In genomic region chr9:71741841-71742648, GRCh38 we compare ENCODE assay signal across 1 cellular context.
TF ChIP-seq lines count a peak whose summit lies in the region.

No MANE protein-coding gene starts in this region.

TF ChIP-seq in HepG2, 621 proteins besides CTCF, POLR2A, EP300 and RAD21 (continued from another document and continues in another):
- peak; percentile 85 for TF ChIP-seq DPF2 (CRISPR knock-in tag; IDR thresholded peaks at IDR 0.05; ENCODE audit: borderline replicate concordance, low read depth)
- no peak; the same call in 1 of the 2 replicates for TF ChIP-seq ETV5 (CRISPR knock-in tag; IDR thresholded peaks at IDR 0.05; ENCODE audit: borderline replicate concordance)
- TF ChIP-seq, protein P1, sequence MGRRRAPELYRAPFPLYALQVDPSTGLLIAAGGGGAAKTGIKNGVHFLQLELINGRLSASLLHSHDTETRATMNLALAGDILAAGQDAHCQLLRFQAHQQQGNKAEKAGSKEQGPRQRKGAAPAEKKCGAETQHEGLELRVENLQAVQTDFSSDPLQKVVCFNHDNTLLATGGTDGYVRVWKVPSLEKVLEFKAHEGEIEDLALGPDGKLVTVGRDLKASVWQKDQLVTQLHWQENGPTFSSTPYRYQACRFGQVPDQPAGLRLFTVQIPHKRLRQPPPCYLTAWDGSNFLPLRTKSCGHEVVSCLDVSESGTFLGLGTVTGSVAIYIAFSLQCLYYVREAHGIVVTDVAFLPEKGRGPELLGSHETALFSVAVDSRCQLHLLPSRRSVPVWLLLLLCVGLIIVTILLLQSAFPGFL (CRISPR knock-in tag; IDR thresholded peaks at IDR 0.05), result no peak
- no peak for TF ChIP-seq NR1H2 (CRISPR knock-in tag; IDR thresholded peaks at IDR 0.05; ENCODE audit: borderline replicate concordance, low read depth)
- TF ChIP-seq ZSCAN30 (CRISPR knock-in tag; IDR thresholded peaks at IDR 0.05), result no peak
- no peak for TF ChIP-seq LCORL (IDR thresholded peaks at IDR 0.05)
- peak; percentile 71 for TF ChIP-seq LCORL (CRISPR knock-in tag; IDR thresholded peaks at IDR 0.05)
- TF ChIP-seq CAMTA2 (CRISPR knock-in tag; IDR thresholded peaks at IDR 0.05; ENCODE audit: borderline replicate concordance), result no peak
- no peak for TF ChIP-seq ZFP36 (IDR thresholded peaks at IDR 0.05; ENCODE audit: borderline replicate concordance, low read depth, low read length, partially characterized antibody)
- TF ChIP-seq SIX1 (CRISPR knock-in tag; IDR thresholded peaks at IDR 0.05; ENCODE audit: borderline replicate concordance), result no peak
- TF ChIP-seq, protein P2, sequence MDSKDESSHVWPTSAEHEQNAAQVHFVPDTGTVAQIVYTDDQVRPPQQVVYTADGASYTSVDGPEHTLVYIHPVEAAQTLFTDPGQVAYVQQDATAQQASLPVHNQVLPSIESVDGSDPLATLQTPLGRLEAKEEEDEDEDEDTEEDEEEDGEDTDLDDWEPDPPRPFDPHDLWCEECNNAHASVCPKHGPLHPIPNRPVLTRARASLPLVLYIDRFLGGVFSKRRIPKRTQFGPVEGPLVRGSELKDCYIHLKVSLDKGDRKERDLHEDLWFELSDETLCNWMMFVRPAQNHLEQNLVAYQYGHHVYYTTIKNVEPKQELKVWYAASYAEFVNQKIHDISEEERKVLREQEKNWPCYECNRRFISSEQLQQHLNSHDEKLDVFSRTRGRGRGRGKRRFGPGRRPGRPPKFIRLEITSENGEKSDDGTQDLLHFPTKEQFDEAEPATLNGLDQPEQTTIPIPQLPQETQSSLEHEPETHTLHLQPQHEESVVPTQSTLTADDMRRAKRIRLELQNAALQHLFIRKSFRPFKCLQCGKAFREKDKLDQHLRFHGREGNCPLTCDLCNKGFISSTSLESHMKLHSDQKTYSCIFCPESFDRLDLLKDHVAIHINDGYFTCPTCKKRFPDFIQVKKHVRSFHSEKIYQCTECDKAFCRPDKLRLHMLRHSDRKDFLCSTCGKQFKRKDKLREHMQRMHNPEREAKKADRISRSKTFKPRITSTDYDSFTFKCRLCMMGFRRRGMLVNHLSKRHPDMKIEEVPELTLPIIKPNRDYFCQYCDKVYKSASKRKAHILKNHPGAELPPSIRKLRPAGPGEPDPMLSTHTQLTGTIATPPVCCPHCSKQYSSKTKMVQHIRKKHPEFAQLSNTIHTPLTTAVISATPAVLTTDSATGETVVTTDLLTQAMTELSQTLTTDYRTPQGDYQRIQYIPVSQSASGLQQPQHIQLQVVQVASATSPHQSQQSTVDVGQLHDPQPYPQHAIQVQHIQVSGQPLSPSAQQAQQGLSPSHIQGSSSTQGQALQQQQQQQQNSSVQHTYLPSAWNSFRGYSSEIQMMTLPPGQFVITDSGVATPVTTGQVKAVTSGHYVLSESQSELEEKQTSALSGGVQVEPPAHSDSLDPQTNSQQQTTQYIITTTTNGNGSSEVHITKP (CRISPR knock-in tag; IDR thresholded peaks at IDR 0.05; ENCODE audit: low read depth), result no peak
- no peak for TF ChIP-seq E2F5 (CRISPR knock-in tag; conservative IDR thresholded peaks at IDR 0.05)
- TF ChIP-seq TSC22D2 (CRISPR knock-in tag; IDR thresholded peaks at IDR 0.05; ENCODE audit: borderline replicate concordance), result no peak
- TF ChIP-seq ARID4A (CRISPR knock-in tag; IDR thresholded peaks at IDR 0.05; ENCODE audit: borderline replicate concordance), result no peak; the same call in 1 of the 2 replicates
- no peak for TF ChIP-seq ZNF639 (CRISPR knock-in tag; conservative IDR thresholded peaks at IDR 0.05)
- no peak for TF ChIP-seq ERF (CRISPR knock-in tag; IDR thresholded peaks at IDR 0.05)
- TF ChIP-seq U2AF2 (IDR thresholded peaks at IDR 0.05; ENCODE audit: low read depth, low read length), result no peak
- no peak for TF ChIP-seq THAP9 (CRISPR knock-in tag; IDR thresholded peaks at IDR 0.05; ENCODE audit: borderline replicate concordance)
- TF ChIP-seq BRD4 (CRISPR knock-in tag; IDR thresholded peaks at IDR 0.05), result no peak
- no peak for TF ChIP-seq GTF2F1 (IDR thresholded peaks at IDR 0.05; ENCODE audit: low read length)
- no peak for TF ChIP-seq YEATS4 (CRISPR knock-in tag; IDR thresholded peaks at IDR 0.05; ENCODE audit: borderline replicate concordance)
- TF ChIP-seq ASH2L (IDR thresholded peaks at IDR 0.05; ENCODE audit: insufficient read length, low read depth, low read length), result peak; percentile 70
- no peak for TF ChIP-seq ZNF703 (CRISPR knock-in tag; IDR thresholded peaks at IDR 0.05; ENCODE audit: borderline replicate concordance)
- no peak for TF ChIP-seq YEATS2 (CRISPR knock-in tag; IDR thresholded peaks at IDR 0.05; ENCODE audit: borderline replicate concordance)
- TF ChIP-seq RCOR2 (CRISPR knock-in tag; IDR thresholded peaks at IDR 0.05), result 0 out of 2 replicates have a peak, but pooled peaks have one; percentile 30
- TF ChIP-seq, protein P3, sequence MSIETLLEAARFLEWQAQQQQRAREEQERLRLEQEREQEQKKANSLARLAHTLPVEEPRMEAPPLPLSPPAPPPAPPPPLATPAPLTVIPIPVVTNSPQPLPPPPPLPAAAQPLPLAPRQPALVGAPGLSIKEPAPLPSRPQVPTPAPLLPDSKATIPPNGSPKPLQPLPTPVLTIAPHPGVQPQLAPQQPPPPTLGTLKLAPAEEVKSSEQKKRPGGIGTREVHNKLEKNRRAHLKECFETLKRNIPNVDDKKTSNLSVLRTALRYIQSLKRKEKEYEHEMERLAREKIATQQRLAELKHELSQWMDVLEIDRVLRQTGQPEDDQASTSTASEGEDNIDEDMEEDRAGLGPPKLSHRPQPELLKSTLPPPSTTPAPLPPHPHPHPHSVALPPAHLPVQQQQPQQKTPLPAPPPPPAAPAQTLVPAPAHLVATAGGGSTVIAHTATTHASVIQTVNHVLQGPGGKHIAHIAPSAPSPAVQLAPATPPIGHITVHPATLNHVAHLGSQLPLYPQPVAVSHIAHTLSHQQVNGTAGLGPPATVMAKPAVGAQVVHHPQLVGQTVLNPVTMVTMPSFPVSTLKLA (IDR thresholded peaks at IDR 0.05), result no peak
- TF ChIP-seq, protein P4, sequence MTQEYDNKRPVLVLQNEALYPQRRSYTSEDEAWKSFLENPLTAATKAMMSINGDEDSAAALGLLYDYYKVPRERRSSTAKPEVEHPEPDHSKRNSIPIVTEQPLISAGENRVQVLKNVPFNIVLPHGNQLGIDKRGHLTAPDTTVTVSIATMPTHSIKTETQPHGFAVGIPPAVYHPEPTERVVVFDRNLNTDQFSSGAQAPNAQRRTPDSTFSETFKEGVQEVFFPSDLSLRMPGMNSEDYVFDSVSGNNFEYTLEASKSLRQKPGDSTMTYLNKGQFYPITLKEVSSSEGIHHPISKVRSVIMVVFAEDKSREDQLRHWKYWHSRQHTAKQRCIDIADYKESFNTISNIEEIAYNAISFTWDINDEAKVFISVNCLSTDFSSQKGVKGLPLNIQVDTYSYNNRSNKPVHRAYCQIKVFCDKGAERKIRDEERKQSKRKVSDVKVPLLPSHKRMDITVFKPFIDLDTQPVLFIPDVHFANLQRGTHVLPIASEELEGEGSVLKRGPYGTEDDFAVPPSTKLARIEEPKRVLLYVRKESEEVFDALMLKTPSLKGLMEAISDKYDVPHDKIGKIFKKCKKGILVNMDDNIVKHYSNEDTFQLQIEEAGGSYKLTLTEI (CRISPR knock-in tag; conservative IDR thresholded peaks at IDR 0.05), result no peak
- TF ChIP-seq, protein P5, sequence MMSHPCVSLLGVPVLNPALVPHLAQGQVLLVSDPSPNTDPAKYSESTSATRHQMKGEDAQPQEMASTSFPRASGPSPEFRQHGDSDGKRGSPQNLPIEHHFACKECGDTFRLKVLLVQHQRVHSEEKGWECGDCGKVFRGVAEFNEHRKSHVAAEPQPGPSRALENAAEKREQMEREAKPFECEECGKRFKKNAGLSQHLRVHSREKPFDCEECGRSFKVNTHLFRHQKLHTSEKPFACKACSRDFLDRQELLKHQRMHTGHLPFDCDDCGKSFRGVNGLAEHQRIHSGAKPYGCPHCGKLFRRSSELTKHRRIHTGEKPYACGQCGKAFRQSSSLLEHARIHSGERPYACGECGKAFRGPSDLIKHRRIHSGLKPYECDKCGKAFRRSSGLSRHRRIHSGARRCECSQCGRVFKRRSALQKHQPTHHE (CRISPR knock-in tag; IDR thresholded peaks at IDR 0.05; ENCODE audit: borderline replicate concordance), result no peak
- TF ChIP-seq RARG (CRISPR knock-in tag; IDR thresholded peaks at IDR 0.05; ENCODE audit: low read depth), result no peak
- TF ChIP-seq ZNF281 (CRISPR knock-in tag; IDR thresholded peaks at IDR 0.05; ENCODE audit: borderline replicate concordance), result no peak
- TF ChIP-seq SUZ12 (IDR thresholded peaks at IDR 0.05; ENCODE audit: low read depth, low read length), result no peak
